26 cellular contexts compared by ENCODE assay signal in the genomic region with DNA sequence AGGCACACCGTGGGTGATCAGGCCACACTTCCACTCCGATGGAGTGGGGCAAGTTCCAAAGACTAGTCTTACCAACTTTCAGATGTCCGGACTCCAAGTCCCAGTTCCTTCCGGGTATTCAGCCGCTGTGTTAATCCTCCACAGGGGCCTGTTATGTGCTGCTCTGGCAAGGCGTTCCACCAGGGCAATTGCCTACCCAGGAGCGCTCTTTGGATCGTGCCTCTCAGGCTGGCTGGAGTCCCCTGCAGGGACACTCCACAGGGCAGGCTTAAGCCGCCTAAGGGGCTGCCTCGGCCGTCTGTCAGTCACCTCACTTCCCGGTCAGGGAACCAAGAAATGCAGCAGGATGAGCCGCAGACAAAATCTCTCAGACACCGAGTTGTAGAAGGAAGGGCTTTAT.
"Had no signal": no experiment of that assay in that cellular context is flagged by ENCODE, and none has a peak within 500 bp of the region (broad histone marks: within the 10 kb centered on the region; RNA-seq: fewer than 3 reads in every experiment).

No MANE protein-coding gene starts in this region.

- H3K4me1 ChIP-seq: left lung, parathyroid adenoma, psoas muscle, right atrium auricular region, right lobe of liver, transverse colon, upper lobe of right lung had no signal

- H3K79me2 ChIP-seq: parathyroid adenoma had no signal

- ATAC-seq: left colon; left lung; naive thymus-derived CD8-positive, alpha-beta T cell; psoas muscle; right lobe of liver; stimulated activated memory B cell treated with anti-CD40 and anti-IgM and Interleukin-4, amounts not matched to agents 10 μg/mL and 1 μg/mL and 100 μg/mL, for 72 hours; stimulated activated naive CD8-positive, alpha-beta T cell treated with anti-CD3 and anti-CD28 coated beads, Interleukin-15, amount 100 ng/mL, for 72 hours; upper lobe of right lung had no signal

- DNase-seq: head of caudate nucleus; hippocampal formation; kidney; left colon; left lung; naive thymus-derived CD8-positive, alpha-beta T cell; occipital lobe; psoas muscle; right lobe of liver; stimulated activated CD4-positive, alpha-beta T cell treated with anti-CD3 and anti-CD28 coated beads, Interleukin-1b, Interleukin-23, amount 100 ng/mL, for 48 hours; stimulated activated CD4-positive, alpha-beta T cell treated with anti-CD3 and anti-CD28 coated beads, Interleukin-2, amount 100 ng/mL, for 48 hours; stimulated activated CD4-positive, alpha-beta T cell treated with anti-CD3 and anti-CD28 coated beads, Interleukin-4, amount 100 ng/mL, for 4 hours; stimulated activated CD8-positive, alpha-beta memory T cell treated with anti-CD3 and anti-CD28 coated beads, Interleukin-4, amount 100 ng/mL, for 48 hours; stimulated activated naive CD4-positive, alpha-beta T cell treated with Interleukin-2 at 50 U/mL for 16 hours; stimulated activated naive CD8-positive, alpha-beta T cell treated with anti-CD3 and anti-CD28 coated beads, Interleukin-15, amount 100 ng/mL, for 72 hours; substantia nigra; transverse colon; upper lobe of right lung had no signal

- H3K4me1 Mint-ChIP-seq: memory B cell; naive thymus-derived CD8-positive, alpha-beta T cell; nephron; neural crest cell; stimulated activated memory B cell treated with anti-CD40 and anti-IgM and Interleukin-4, amounts not matched to agents 10 μg/mL and 1 μg/mL and 100 μg/mL, for 72 hours; stimulated activated naive CD8-positive, alpha-beta T cell treated with anti-CD3 and anti-CD28 coated beads, Interleukin-15, amount 100 ng/mL, for 72 hours had no signal

- H3K36me3 Mint-ChIP-seq: memory B cell; naive thymus-derived CD8-positive, alpha-beta T cell; stimulated activated memory B cell treated with anti-CD40 and anti-IgM and Interleukin-4, amounts not matched to agents 10 μg/mL and 1 μg/mL and 100 μg/mL, for 72 hours had no signal

- H3K36me3 ChIP-seq: left lung, neutrophil, right atrium auricular region, right lobe of liver, transverse colon, upper lobe of right lung had no signal

- H3K27me3 Mint-ChIP-seq: stimulated activated memory B cell treated with anti-CD40 and anti-IgM and Interleukin-4, amounts not matched to agents 10 μg/mL and 1 μg/mL and 100 μg/mL, for 72 hours; stimulated activated naive CD8-positive, alpha-beta T cell treated with anti-CD3 and anti-CD28 coated beads, Interleukin-15, amount 100 ng/mL, for 72 hours had no signal

- H3K27me3 ChIP-seq: left lung, neutrophil, right atrium auricular region, right lobe of liver, transverse colon, upper lobe of right lung had no signal

- H3K27ac ChIP-seq: left lung, neutrophil, parathyroid adenoma, psoas muscle, right atrium auricular region, right lobe of liver, transverse colon, upper lobe of right lung had no signal

- H3K9ac ChIP-seq: parathyroid adenoma had no signal

- H3K4me3 ChIP-seq: left lung, psoas muscle, right atrium auricular region, right lobe of liver, smooth muscle cell, transverse colon, upper lobe of right lung had no signal

- H2AFZ ChIP-seq: parathyroid adenoma had no signal

- H3K9me3 Mint-ChIP-seq: memory B cell; neural crest cell; stimulated activated memory B cell treated with anti-CD40 and anti-IgM and Interleukin-4, amounts not matched to agents 10 μg/mL and 1 μg/mL and 100 μg/mL, for 72 hours; stimulated activated naive CD8-positive, alpha-beta T cell treated with anti-CD3 and anti-CD28 coated beads, Interleukin-15, amount 100 ng/mL, for 72 hours had no signal

- H3K4me3 Mint-ChIP-seq: memory B cell; naive thymus-derived CD8-positive, alpha-beta T cell; nephron; neural crest cell; stimulated activated memory B cell treated with anti-CD40 and anti-IgM and Interleukin-4, amounts not matched to agents 10 μg/mL and 1 μg/mL and 100 μg/mL, for 72 hours; stimulated activated naive CD8-positive, alpha-beta T cell treated with anti-CD3 and anti-CD28 coated beads, Interleukin-15, amount 100 ng/mL, for 72 hours had no signal

- H3K4me2 ChIP-seq: smooth muscle cell had no signal

- H3K27ac Mint-ChIP-seq: memory B cell; nephron; stimulated activated memory B cell treated with anti-CD40 and anti-IgM and Interleukin-4, amounts not matched to agents 10 μg/mL and 1 μg/mL and 100 μg/mL, for 72 hours; stimulated activated naive CD8-positive, alpha-beta T cell treated with anti-CD3 and anti-CD28 coated beads, Interleukin-15, amount 100 ng/mL, for 72 hours had no signal

- H3K9me3 ChIP-seq: psoas muscle, right lobe of liver, transverse colon, upper lobe of right lung had no signal
